Comparison of ENCODE assay signal across 16 cellular contexts in genomic region chr1:107821340-107821739, GRCh38.
DNase-seq lines count a peak whose midpoint lies in the region; ATAC-seq and TF ChIP-seq lines count a peak whose summit lies in the region.
"Had no signal": no experiment of that assay in that cellular context is flagged by ENCODE, and none has a peak within 500 bp of the region (broad histone marks: within the 10 kb centered on the region; RNA-seq: fewer than 3 reads in every experiment).

No MANE protein-coding gene starts in this region.

- WGBS in H9 (ENCODE audit: extremely low coverage, insufficient read length, low lambda C conversion rate) = no CpG with 5 or more reads among the region's 4 CpGs
- no CpG with 5 or more reads among the region's 4 CpGs for WGBS in trophoblast cell (ENCODE audit: extremely low coverage, insufficient coverage, insufficient read length)
- WGBS in endodermal cell (ENCODE audit: insufficient coverage in 1 of 2, insufficient read length in 1 of 2), 2 experiments = 85 to 100% methylated on average over 1 to 4 of the region's 4 CpGs

- H3K4me2 ChIP-seq in H9 (ENCODE audit: insufficient read depth, insufficient read length, low read length) = no peak overlapping the region
- no peak overlapping the region for H3K4me2 ChIP-seq in trophoblast cell (ENCODE audit: low read length)

- no peak overlapping the region for H4K12ac ChIP-seq in trophoblast cell (ENCODE audit: low read depth, low read length)

- no peak overlapping the region for H3K18ac ChIP-seq in H9 (ENCODE audit: insufficient read length, low read depth, low read length)
- no peak overlapping the region for H3K18ac ChIP-seq in trophoblast cell (ENCODE audit: low read length)

- H3K79me1 ChIP-seq in H9 (ENCODE audit: insufficient read depth, low read depth, low read length, poor library complexity, severe bottlenecking) = no peaks in the 10 kb centered on the region
- H3K79me1 ChIP-seq in trophoblast cell (ENCODE audit: low read length) = no peaks in the 10 kb centered on the region

- H3K14ac ChIP-seq in H9 (ENCODE audit: insufficient read depth, low read length) (no peak overlapping the region), trophoblast cell (ENCODE audit: low read length) (no peak overlapping the region)

- no peaks in the 10 kb centered on the region for H3K27me3 ChIP-seq in H9 (ENCODE audit: insufficient read depth, low read length)
- peaks cover 2% of the 10 kb centered on the region for H3K27me3 ChIP-seq in trophoblast cell (ENCODE audit: insufficient read depth, low read length)
- H3K27me3 ChIP-seq in endodermal cell (ENCODE audit: control insufficient read depth, insufficient read depth, low read length, poor library complexity, severe bottlenecking) = no peaks in the 10 kb centered on the region
- H3K27me3 ChIP-seq: suprapubic skin had no signal

- H3K4me1 ChIP-seq in H9 (ENCODE audit: insufficient read depth, low read length) (peaks cover 2% of the 10 kb centered on the region; the same call in 1 of the 2 replicates), trophoblast cell (ENCODE audit: control insufficient read depth in 1 of 2, insufficient read depth in 2 of 2, low read length in 2 of 2) (no peaks in the 10 kb centered on the region), endodermal cell (ENCODE audit: control insufficient read depth, insufficient read depth, low read length) (no peaks in the 10 kb centered on the region)
- H3K4me1 ChIP-seq: suprapubic skin had no signal

- H3K4ac ChIP-seq in H9 (ENCODE audit: low read depth, low read length) (no peak overlapping the region), trophoblast cell (ENCODE audit: low read depth, low read length) (no peak overlapping the region)

- no peak overlapping the region for H3K56ac ChIP-seq in H9 (ENCODE audit: insufficient read length, low read depth, low read length)

- H3K27ac Mint-ChIP-seq in H9 (peak overlapping the region; percentile 16 to 83 (median 54); a peak in 3 of 7 replicates), endodermal cell (no peak overlapping the region)
- peak overlapping the region; percentile 77 to 94 for H3K27ac Mint-ChIP-seq in activated naive CD4-positive, alpha-beta T cell treated with anti-CD3 and anti-CD28 coated beads, Interleukin-2, amount 50 U/mL, for 72 hours

- H2BK12ac ChIP-seq in H9 (ENCODE audit: insufficient read length, low read depth, low read length) (no peak overlapping the region), trophoblast cell (ENCODE audit: low read length) (no peak overlapping the region)

- H2AK5ac ChIP-seq in H9 (ENCODE audit: insufficient read length, low read length) (no peak overlapping the region), trophoblast cell (ENCODE audit: low read length) (no peak overlapping the region)

- H4K5ac ChIP-seq in H9 (ENCODE audit: insufficient read length, low read depth, low read length) = no peak overlapping the region

- no peaks in the 10 kb centered on the region for H4K20me1 ChIP-seq in H9 (ENCODE audit: control insufficient read depth, insufficient read depth, insufficient read length)

- H3K27ac ChIP-seq in H9 (ENCODE audit: insufficient read length, low read depth, low read length) (no peak overlapping the region), trophoblast cell (ENCODE audit: low read depth, low read length) (no peak overlapping the region), endodermal cell (ENCODE audit: low read depth, low read length) (no peak overlapping the region)
- H3K27ac ChIP-seq: 22Rv1, suprapubic skin had no signal

- H3K9ac ChIP-seq in H9 (ENCODE audit: extremely low read depth, insufficient read length, low read length) = no peak overlapping the region
- no peak overlapping the region for H3K9ac ChIP-seq in trophoblast cell (ENCODE audit: low read length)
- no peak overlapping the region for H3K9ac ChIP-seq in endodermal cell (ENCODE audit: extremely low read depth, low read length, poor library complexity, severe bottlenecking)

- H3T11ph ChIP-seq in H9 (ENCODE audit: low read length) = no peak overlapping the region

- H2BK120ac ChIP-seq in H9 (ENCODE audit: low read depth, low read length, poor library complexity, severe bottlenecking) (no peak overlapping the region), trophoblast cell (ENCODE audit: insufficient read depth, low read length, poor library complexity) (no peak overlapping the region)

- H3K4me3 ChIP-seq in trophoblast cell (ENCODE audit: low read depth, low read length) (no peak overlapping the region), endodermal cell (ENCODE audit: low read length) (no peak overlapping the region)
- H3K4me3 ChIP-seq: suprapubic skin had no signal

- H3K4me1 Mint-ChIP-seq in H9 = peaks cover 20 to 21% of the 10 kb centered on the region in 2 experiments
- H3K4me1 Mint-ChIP-seq in endodermal cell = peaks cover 18% of the 10 kb centered on the region

- H3K27me3 Mint-ChIP-seq in H9 (ENCODE audit: low read depth) (no peaks in the 10 kb centered on the region), endodermal cell (ENCODE audit: insufficient read depth) (no peaks in the 10 kb centered on the region)

- H3K9me3 Mint-ChIP-seq in H9 (peaks cover 0 to 2% of the 10 kb centered on the region in 2 experiments; a peak in 1 of 5 replicates), endodermal cell (peaks cover 9% of the 10 kb centered on the region)
- H3K9me3 Mint-ChIP-seq in activated naive CD4-positive, alpha-beta T cell treated with anti-CD3 and anti-CD28 coated beads, Interleukin-2, amount 50 U/mL, for 72 hours = peaks cover 13 to 29% of the 10 kb centered on the region in 2 donors

- peaks cover 0 to 20% (median 0%) of the 10 kb centered on the region in 3 experiments; a peak in 2 of 7 replicates for H3K36me3 Mint-ChIP-seq in H9 (ENCODE audit: insufficient read depth in 1 of 3, low read depth in 3 of 3)
- H3K36me3 Mint-ChIP-seq in activated naive CD4-positive, alpha-beta T cell treated with anti-CD3 and anti-CD28 coated beads, Interleukin-2, amount 50 U/mL, for 72 hours = peaks cover 25 to 31% of the 10 kb centered on the region in 2 donors
- H3K36me3 Mint-ChIP-seq in endodermal cell (ENCODE audit: low read depth) = peaks cover 8% of the 10 kb centered on the region

- H3K79me2 ChIP-seq in H9 (ENCODE audit: insufficient read depth, low read length) (no peaks in the 10 kb centered on the region), trophoblast cell (ENCODE audit: control insufficient read depth, insufficient read depth, low read length, poor library complexity) (no peaks in the 10 kb centered on the region)

- H3K23ac ChIP-seq in H9 (ENCODE audit: insufficient read length, low read depth, low read length) (no peak overlapping the region), trophoblast cell (ENCODE audit: low read length) (no peak overlapping the region)

- H3K23me2 ChIP-seq in H9 (ENCODE audit: insufficient read length, low read depth, low read length, poor library complexity, severe bottlenecking) = no peaks in the 10 kb centered on the region

- TF ChIP-seq CTCF in H9 (conservative IDR thresholded peaks at IDR 0.05) = no peak
- no peak for TF ChIP-seq CTCF in endodermal cell (conservative IDR thresholded peaks at IDR 0.05)

- no peak overlapping the region for H2AFZ ChIP-seq in H9 (ENCODE audit: low read length)
- no peak overlapping the region for H2AFZ ChIP-seq in trophoblast cell (ENCODE audit: insufficient read depth, low read length, poor library complexity)

- peak; percentile 95 to 97 for ATAC-seq in activated naive CD4-positive, alpha-beta T cell treated with anti-CD3 and anti-CD28 coated beads, Interleukin-2, amount 50 U/mL, for 72 hours
- ATAC-seq in HG02840 (IDR thresholded peaks at IDR 0.05; ENCODE audit: low FRiP score, unreplicated experiment) = no peak

- DNase-seq in DMS53 (lab: John Stamatoyannopoulos, UW) (peak; percentile 24), DMS53 treated with DMSO at 0.1 percent for 48 hours (lab: John Stamatoyannopoulos, UW; ENCODE audit: unreplicated experiment) (no peak), H9 (no peak), trophoblast cell (peak; percentile 9 to 41), NCI-H1436 treated with DMSO at 0.1 percent for 48 hours (lab: John Stamatoyannopoulos, UW) (no peak), endodermal cell (no peak)
- peak in 1 of 2 donors; percentile 25 for DNase-seq in activated naive CD4-positive, alpha-beta T cell treated with anti-CD3 and anti-CD28 coated beads, Interleukin-2, amount 50 U/mL, for 72 hours (ENCODE audit: low spot score in 2 of 2)
- DNase-seq: GOT3, head of caudate nucleus, Karpas-422, NCI-H1930, NCI-H526, retina had no signal

- no peak overlapping the region for H2BK15ac ChIP-seq in H9 (ENCODE audit: low read depth, low read length)

- H3K36me3 ChIP-seq in trophoblast cell (ENCODE audit: control insufficient read depth in 1 of 2, insufficient read depth in 2 of 2, low read length in 2 of 2) (no peaks in the 10 kb centered on the region), endodermal cell (ENCODE audit: control insufficient read depth, insufficient read depth, low read length) (no peaks in the 10 kb centered on the region)
- H3K36me3 ChIP-seq: suprapubic skin had no signal

- H4K8ac ChIP-seq in H9 (replicated peaks; ENCODE audit: insufficient read length, low read depth, low read length) (no peak overlapping the region), trophoblast cell (ENCODE audit: low read depth, low read length) (no peak overlapping the region)

- H3K4me3 Mint-ChIP-seq in H9 = no peak overlapping the region
- no peak overlapping the region for H3K4me3 Mint-ChIP-seq in endodermal cell

- H4K91ac ChIP-seq in H9 (ENCODE audit: insufficient read length, low read depth, low read length) (no peak overlapping the region), trophoblast cell (ENCODE audit: low read depth, low read length) (no peak overlapping the region)

- H3K9me3 ChIP-seq in H9 (ENCODE audit: control insufficient read depth, low read depth, low read length) (no peaks in the 10 kb centered on the region), trophoblast cell (ENCODE audit: insufficient read depth, low read depth, low read length) (no peaks in the 10 kb centered on the region), endodermal cell (ENCODE audit: control insufficient read depth, low read length) (no peaks in the 10 kb centered on the region)
- H3K9me3 ChIP-seq: suprapubic skin had no signal

- H2BK20ac ChIP-seq in H9 (ENCODE audit: low read depth, low read length, poor library complexity, severe bottlenecking) = no peak overlapping the region

- H2BK5ac ChIP-seq in H9 (ENCODE audit: insufficient read length, low read length) (no peak overlapping the region), trophoblast cell (ENCODE audit: low read depth, low read length, poor library complexity) (no peak overlapping the region)

Comparison
In these comparisons a context has a peak if more than half of its experiments do, and no peak if none do; other contexts are left out.
1. DNase-seq: peak in DMS53 (single experiment) and trophoblast cell (2 of 2); none in DMS53 treated with DMSO at 0.1 percent for 48 hours (single experiment), H9 (single experiment), NCI-H1436 treated with DMSO at 0.1 percent for 48 hours (single experiment) and endodermal cell (single experiment).